In the genomic region with DNA sequence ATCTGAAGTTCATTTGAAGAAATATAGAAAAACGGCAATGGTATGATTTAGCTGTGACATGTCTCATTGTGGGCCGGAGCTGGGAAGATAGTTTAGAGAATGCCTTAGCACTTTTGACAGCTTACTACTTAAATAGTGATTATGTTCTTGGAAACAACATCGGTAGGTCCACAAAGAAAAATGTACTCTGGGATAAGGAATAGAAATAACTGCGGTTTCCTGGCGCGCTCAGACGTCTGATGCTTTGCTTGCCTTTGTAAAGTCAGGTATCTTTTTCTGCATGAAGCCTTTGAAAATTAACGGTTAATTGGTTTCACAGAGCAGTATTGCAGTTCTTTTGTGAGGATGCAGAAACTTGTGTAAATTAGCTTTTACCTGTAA, we compare ENCODE assay signal across 9 cellular contexts. TPM values are rescaled to one million over a fixed set of nuclear protein-coding genes. Genes with fewer than 3 reads are reported as not detected.
A peak's percentile ranks its signal among the peaks of the same experiment; 100 is the strongest.
DNase-seq lines count a peak whose midpoint lies in the region; ATAC-seq, FAIRE-seq and TF ChIP-seq lines count a peak whose summit lies in the region.
"Had no signal": no experiment of that assay in that cellular context is flagged by ENCODE, and none has a peak within 500 bp of the region (broad histone marks: within the 10 kb centered on the region; RNA-seq: fewer than 3 reads in every experiment).

No MANE protein-coding gene starts in this region.

- H3K4me1 Mint-ChIP-seq in activated CD4-positive, alpha-beta T cell treated with anti-CD3 and anti-CD28 coated beads for 36 hours, result peaks cover 74% of the 10 kb centered on the region
- H3K4me1 Mint-ChIP-seq in activated naive CD8-positive, alpha-beta T cell treated with anti-CD3 and anti-CD28 coated beads, Interleukin-2, amount 50 U/mL, for 24 hours, result peaks cover 80% of the 10 kb centered on the region

- CTCF ChIA-PET in activated CD4-positive, alpha-beta T cell treated with anti-CD3 and anti-CD28 coated beads for 36 hours (lab: Charles Lee), result interaction anchor here (0.6 to 8.2 kb wide), 23 partner anchors 8 to 1063 kb away, joined by 3 to 78 read pairs (median 4); no protein-coding TSS in a partner anchor

- intact Hi-C loops in activated CD4-positive, alpha-beta T cell treated with anti-CD3 and anti-CD28 coated beads for 36 hours (cut with DNase I, micrococcal nuclease), result loop anchor here (1.0 to 10.0 kb wide), 10 partner anchors 8 to 956 kb away; a partner anchor contains a TSS
- intact Hi-C loops in kidney (cut with DNase I), result no loop called here

- no peak for TF ChIP-seq EP300 in suprapubic skin (IDR thresholded peaks at IDR 0.05)

- WGBS in suprapubic skin, result 9% methylated on average over 8 of the region's 8 CpGs

- peak overlapping the region; percentile 75 to 79 for H3K4me3 ChIP-seq in kidney (ENCODE audit: low read length in 2 of 2)
- peak overlapping the region; percentile 90 for H3K4me3 ChIP-seq in suprapubic skin

- no peak for ATAC-seq in activated CD4-positive, alpha-beta T cell treated with anti-CD3 and anti-CD28 coated beads for 36 hours
- no peak for ATAC-seq in activated naive CD8-positive, alpha-beta T cell treated with anti-CD3 and anti-CD28 coated beads, Interleukin-2, amount 50 U/mL, for 24 hours
- ATAC-seq in GM21360 (IDR thresholded peaks at IDR 0.05; ENCODE audit: unreplicated experiment) (no peak), GM19455 (IDR thresholded peaks at IDR 0.05; ENCODE audit: unreplicated experiment) (no peak), HG03175 (IDR thresholded peaks at IDR 0.05; ENCODE audit: unreplicated experiment) (no peak)

- H3K4me1 ChIP-seq in kidney (ENCODE audit: control insufficient read depth in 1 of 2, insufficient read depth in 1 of 2, low read depth in 1 of 2, low read length in 2 of 2), result peaks cover 29 to 32% of the 10 kb centered on the region in 2 donors
- peaks cover 81% of the 10 kb centered on the region for H3K4me1 ChIP-seq in suprapubic skin

- TF ChIP-seq CTCF in kidney (IDR thresholded peaks at IDR 0.05; ENCODE audit: borderline replicate concordance, extremely low read depth, insufficient read depth), result no peak
- TF ChIP-seq CTCF in suprapubic skin (IDR thresholded peaks at IDR 0.05), result no peak

- no peak for FAIRE-seq in kidney (lab: Jason Lieb, UNC)
- FAIRE-seq: endometrium had no signal

- TF ChIP-seq POLR2A in suprapubic skin (IDR thresholded peaks at IDR 0.05), result no peak

- peak overlapping the region; percentile 52 to 92 for H3K9ac ChIP-seq in kidney (ENCODE audit: low read length in 2 of 2)

- H3K36me3 ChIP-seq in kidney (ENCODE audit: control insufficient read depth in 1 of 2, insufficient read depth in 2 of 2, low read length in 2 of 2) (no peaks in the 10 kb centered on the region), suprapubic skin (no peaks in the 10 kb centered on the region)

- POLR2A ChIA-PET in activated CD4-positive, alpha-beta T cell treated with anti-CD3 and anti-CD28 coated beads for 36 hours (lab: Charles Lee), result interaction anchor here (0.9 to 1.4 kb wide), 4 partner anchors 14 to 313 kb away, joined by 3 to 7 read pairs (median 4); no protein-coding TSS in a partner anchor

- H3K27ac Mint-ChIP-seq in activated CD4-positive, alpha-beta T cell treated with anti-CD3 and anti-CD28 coated beads for 36 hours, result peak overlapping the region; percentile 97
- H3K27ac Mint-ChIP-seq in activated naive CD8-positive, alpha-beta T cell treated with anti-CD3 and anti-CD28 coated beads, Interleukin-2, amount 50 U/mL, for 24 hours, result peak overlapping the region; percentile 75

- H3K36me3 Mint-ChIP-seq in activated CD4-positive, alpha-beta T cell treated with anti-CD3 and anti-CD28 coated beads for 36 hours (ENCODE audit: low read depth), result peaks cover 4% of the 10 kb centered on the region
- no peaks in the 10 kb centered on the region for H3K36me3 Mint-ChIP-seq in activated naive CD8-positive, alpha-beta T cell treated with anti-CD3 and anti-CD28 coated beads, Interleukin-2, amount 50 U/mL, for 24 hours (ENCODE audit: low read depth)

- no peaks in the 10 kb centered on the region for H3K27me3 ChIP-seq in suprapubic skin

- H3K9me3 Mint-ChIP-seq in activated CD4-positive, alpha-beta T cell treated with anti-CD3 and anti-CD28 coated beads for 36 hours (ENCODE audit: low read depth), result no peaks in the 10 kb centered on the region
- H3K9me3 Mint-ChIP-seq in activated naive CD8-positive, alpha-beta T cell treated with anti-CD3 and anti-CD28 coated beads, Interleukin-2, amount 50 U/mL, for 24 hours, result no peaks in the 10 kb centered on the region

- DNase-seq in activated CD4-positive, alpha-beta T cell treated with anti-CD3 and anti-CD28 coated beads for 36 hours, result no peak
- no peak for DNase-seq in activated CD4-positive, alpha-beta T cell treated with anti-CD3 and anti-CD28 coated beads for 1 hour
- DNase-seq in activated naive CD8-positive, alpha-beta T cell treated with anti-CD3 and anti-CD28 coated beads, Interleukin-2, amount 50 U/mL, for 24 hours, result no peak
- DNase-seq in kidney, result no peak
- DNase-seq in suprapubic skin (ENCODE audit: low spot score in 2 of 2), result no peak

- peak overlapping the region; percentile 94 for H3K4me3 Mint-ChIP-seq in activated CD4-positive, alpha-beta T cell treated with anti-CD3 and anti-CD28 coated beads for 36 hours
- peak overlapping the region; percentile 84 for H3K4me3 Mint-ChIP-seq in activated naive CD8-positive, alpha-beta T cell treated with anti-CD3 and anti-CD28 coated beads, Interleukin-2, amount 50 U/mL, for 24 hours

- H3K27me3 Mint-ChIP-seq in activated CD4-positive, alpha-beta T cell treated with anti-CD3 and anti-CD28 coated beads for 36 hours, result no peaks in the 10 kb centered on the region
- no peaks in the 10 kb centered on the region for H3K27me3 Mint-ChIP-seq in activated naive CD8-positive, alpha-beta T cell treated with anti-CD3 and anti-CD28 coated beads, Interleukin-2, amount 50 U/mL, for 24 hours

- H3K9me3 ChIP-seq in kidney (ENCODE audit: control insufficient read depth in 1 of 2, low read length in 2 of 2), result no peaks in the 10 kb centered on the region
- no peaks in the 10 kb centered on the region for H3K9me3 ChIP-seq in suprapubic skin

- H3K27ac ChIP-seq in kidney (ENCODE audit: low read depth in 2 of 2, low read length in 2 of 2), result peak overlapping the region in 1 of 2 donors; percentile 97
- H3K27ac ChIP-seq in suprapubic skin, result peak overlapping the region; percentile 96

RNA-seq across cellular contexts. Expression of a gene that starts 1.4 kb away (rescaled TPM):
- 10 to 100 TPM; 51.1 to 51.7 TPM for total RNA-seq in activated CD4-positive, alpha-beta T cell treated with anti-CD3 and anti-CD28 coated beads for 36 hours
- 72.5 TPM for total RNA-seq in kidney
- 25.2 TPM for polyA plus RNA-seq in kidney (ENCODE audit: insufficient read depth, low read depth, low replicate concordance)
- 100 to 1,000 TPM in 1 of 4 donors, 10 to 100 TPM in 3; 43.2 to 105 (median 48.0) TPM for total RNA-seq in suprapubic skin
